In genomic region chr3:37534940-37535339, GRCh38 we compare ENCODE assay signal across 5 cellular contexts.
"Had no signal": no experiment of that assay in that cellular context is flagged by ENCODE, and none has a peak within 500 bp of the region (broad histone marks: within the 10 kb centered on the region; RNA-seq: fewer than 3 reads in every experiment).

No MANE protein-coding gene starts in this region.

- ATAC-seq: GM23338 had no signal

- H3K9me3 Mint-ChIP-seq: GM23338, H9 had no signal

- H3K4me2 ChIP-seq: GM23338 had no signal

- H3K27me3 Mint-ChIP-seq: IgD-negative memory B cell had no signal

- DNase-seq: H9, HCEC 1CT, KBM-7 had no signal

- H3K36me3 Mint-ChIP-seq: IgD-negative memory B cell had no signal

- H3K4me3 Mint-ChIP-seq: GM23338, H9, IgD-negative memory B cell had no signal

- H2AFZ ChIP-seq: GM23338 had no signal

- H3K27ac Mint-ChIP-seq: GM23338, H9, IgD-negative memory B cell had no signal

- H3K4me3 ChIP-seq: GM23338 had no signal
